Comparison of ENCODE assay signal across 16 cellular contexts in genomic region chr10:128578766-128579165, GRCh38.
DNase-seq lines count a peak whose midpoint lies in the region; ATAC-seq, FAIRE-seq and TF ChIP-seq lines count a peak whose summit lies in the region.
"Had no signal": no experiment of that assay in that cellular context is flagged by ENCODE, and none has a peak within 500 bp of the region (broad histone marks: within the 10 kb centered on the region; RNA-seq: fewer than 3 reads in every experiment).

No MANE protein-coding gene starts in this region.

- H3K9me1 ChIP-seq in K562 (ENCODE audit: control insufficient read depth, insufficient read depth, low read length) = no peaks in the 10 kb centered on the region

- H3K18ac ChIP-seq in mesendoderm (ENCODE audit: low read length) = peak overlapping the region; percentile 95

- no peaks in the 10 kb centered on the region for H3K9me3 ChIP-seq in BE2C
- no peaks in the 10 kb centered on the region for H3K9me3 ChIP-seq in K562 (replicated peaks; ENCODE audit: control insufficient read depth, insufficient read depth, low read depth, low read length)
- H3K9me3 ChIP-seq: BLaER1 treated with 17β-estradiol and CSF1 and Interleukin-3, amounts not matched to agents 10 nM and 100 nM had no signal

- no peaks in the 10 kb centered on the region for H3K27me3 ChIP-seq in BE2C
- no peaks in the 10 kb centered on the region for H3K27me3 ChIP-seq in K562 (ENCODE audit: control insufficient read depth in 2 of 2, insufficient read depth in 2 of 2, low read length in 2 of 2)
- no peaks in the 10 kb centered on the region for H3K27me3 ChIP-seq in mesendoderm (ENCODE audit: insufficient read depth, low read length, poor library complexity)
- H3K27me3 ChIP-seq: BLaER1 treated with 17β-estradiol and CSF1 and Interleukin-3, amounts not matched to agents 10 nM and 100 nM had no signal

- peaks cover 6% of the 10 kb centered on the region for H3K9me3 Mint-ChIP-seq in neural crest cell
- peaks cover 0 to 7% of the 10 kb centered on the region in 2 donors for H3K9me3 Mint-ChIP-seq in activated naive CD4-positive, alpha-beta T cell treated with anti-CD3 and anti-CD28 coated beads, Interleukin-2, amount 50 U/mL, for 72 hours
- H3K9me3 Mint-ChIP-seq: CD8-positive, alpha-beta T cell had no signal

- no TSS peak for BruUV-seq in K562 (replicated peaks; lab: Mats Ljungman, UMichigan)

- no peaks in the 10 kb centered on the region for H3K27me3 Mint-ChIP-seq in neural crest cell (ENCODE audit: low read depth)

- H4K20me1 ChIP-seq in K562 (replicated peaks; ENCODE audit: control insufficient read depth, insufficient read depth, low read length) = no peaks in the 10 kb centered on the region
- H4K20me1 ChIP-seq: BLaER1 treated with 17β-estradiol and CSF1 and Interleukin-3, amounts not matched to agents 10 nM and 100 nM had no signal

- H2BK5ac ChIP-seq in mesendoderm (ENCODE audit: low read length) = peak overlapping the region; percentile 54

- no peak overlapping the region for H2AK5ac ChIP-seq in mesendoderm (ENCODE audit: low read length)

- H3K4me3 ChIP-seq in BE2C (ENCODE audit: low read depth, low read length) (no peak overlapping the region), K562 (no peak overlapping the region), mesendoderm (ENCODE audit: low read length) (no peak overlapping the region)
- H3K4me3 ChIP-seq: BLaER1 treated with 17β-estradiol and CSF1 and Interleukin-3, amounts not matched to agents 10 nM and 100 nM had no signal

- H3K56ac ChIP-seq in mesendoderm (ENCODE audit: low read length) = peak overlapping the region; percentile 29

- peaks cover 20% of the 10 kb centered on the region for H3K4me1 Mint-ChIP-seq in neural crest cell

- H4K8ac ChIP-seq in mesendoderm (ENCODE audit: low read depth, low read length) = peak overlapping the region; percentile 14

- in situ Hi-C loops in K562 (cut with MboI) = loop anchor here (25.0 kb wide), 1 partner anchor 1534 kb away; the partner anchor contains the start of gene C10orf143

- peaks cover 4% of the 10 kb centered on the region for H3K36me3 Mint-ChIP-seq in neural crest cell (ENCODE audit: low read depth)
- no peaks in the 10 kb centered on the region for H3K36me3 Mint-ChIP-seq in activated naive CD4-positive, alpha-beta T cell treated with anti-CD3 and anti-CD28 coated beads, Interleukin-2, amount 50 U/mL, for 72 hours
- H3K36me3 Mint-ChIP-seq: CD8-positive, alpha-beta T cell had no signal

- H4K5ac ChIP-seq in mesendoderm (ENCODE audit: low read length) = no peak overlapping the region

- CTCF ChIA-PET in K562 (lab: Yijun Ruan, JAX; ENCODE audit: low intra/inter-chr PET ratio) = no interaction called here

- H3K4me3 Mint-ChIP-seq in neural crest cell = no peak overlapping the region
- H3K4me3 Mint-ChIP-seq: CD8-positive, alpha-beta T cell; HFFc6 had no signal

- H3K36me3 ChIP-seq in BE2C = no peaks in the 10 kb centered on the region
- no peaks in the 10 kb centered on the region for H3K36me3 ChIP-seq in K562 (ENCODE audit: control insufficient read depth, insufficient read depth, low read length)
- H3K36me3 ChIP-seq in mesendoderm (ENCODE audit: control insufficient read depth, insufficient read depth, low read length) = no peaks in the 10 kb centered on the region
- H3K36me3 ChIP-seq: BLaER1 treated with 17β-estradiol and CSF1 and Interleukin-3, amounts not matched to agents 10 nM and 100 nM had no signal

- TF ChIP-seq CTCF in BE2C (IDR thresholded peaks at IDR 0.05; ENCODE audit: low read depth, low read length) (no peak), K562 (IDR thresholded peaks at IDR 0.05 in 2 of 3, conservative IDR thresholded peaks at IDR 0.05 in 1 of 3; ENCODE audit: insufficient read depth in 2 of 3, low read depth in 1 of 3, low read length in 3 of 3) (no peak), neural crest cell (conservative IDR thresholded peaks at IDR 0.05) (no peak)

- POLR2A ChIA-PET in K562 (lab: Yijun Ruan, JAX) = no interaction called here

- ATAC-seq in K562 = no peak
- ATAC-seq in activated naive CD4-positive, alpha-beta T cell treated with anti-CD3 and anti-CD28 coated beads, Interleukin-2, amount 50 U/mL, for 72 hours = no peak
- ATAC-seq: CD8-positive, alpha-beta T cell; HCT116 had no signal

- H3K79me2 ChIP-seq in K562 (ENCODE audit: control insufficient read depth, insufficient read depth, low read length) = no peaks in the 10 kb centered on the region
- no peaks in the 10 kb centered on the region for H3K79me2 ChIP-seq in mesendoderm (ENCODE audit: control insufficient read depth, insufficient read depth, low read length)

- intact Hi-C loops in K562 (cut with micrococcal nuclease) = loop anchor here (2.0 to 10.0 kb wide), 2 partner anchors 20 to 156 kb away; no protein-coding TSS in a partner anchor

- H3K4me1 ChIP-seq in BE2C = peaks cover 21% of the 10 kb centered on the region
- peaks cover 4 to 28% of the 10 kb centered on the region in 2 experiments; a peak in 4 of 5 replicates for H3K4me1 ChIP-seq in K562 (replicated peaks in 1 of 2; ENCODE audit: control insufficient read depth in 2 of 2, insufficient read depth in 2 of 2, low read length in 2 of 2)
- peaks cover 8% of the 10 kb centered on the region for H3K4me1 ChIP-seq in mesendoderm (ENCODE audit: control insufficient read depth, low read depth, low read length)

- TF ChIP-seq RAD21 in K562 (CRISPR knock-in tag; conservative IDR thresholded peaks at IDR 0.05 in 1 of 2, IDR thresholded peaks at IDR 0.05 in 1 of 2) = no peak

- H3K4me2 ChIP-seq in K562 (ENCODE audit: insufficient read depth, low read length) (no peak overlapping the region), mesendoderm (ENCODE audit: low read length) (no peak overlapping the region)

- 96% methylated on average over 3 of the region's 5 CpGs for WGBS in K562 (ENCODE audit: insufficient coverage, low coverage, missing lambda C conversion rate)
- WGBS in mesendoderm (ENCODE audit: extremely low coverage, insufficient coverage, low lambda C conversion rate) = no CpG with 5 or more reads among the region's 5 CpGs

- DNase-seq in BE2C (peak; percentile 27), K562 (ENCODE audit: extremely low read depth in 1 of 4, low spot score in 3 of 4) (no peak), mesendoderm (no peak), neural crest cell (ENCODE audit: low read depth, low spot score) (no peak), germinal center (ENCODE audit: low spot score) (no peak), HuH-7.5 (ENCODE audit: low spot score) (no peak)
- DNase-seq in activated naive CD4-positive, alpha-beta T cell treated with anti-CD3 and anti-CD28 coated beads, Interleukin-2, amount 50 U/mL, for 72 hours (ENCODE audit: low spot score in 2 of 2) = no peak
- no peak for DNase-seq in activated CD8-positive, alpha-beta memory T cell treated with anti-CD3 and anti-CD28 coated beads, Interleukin-2, amount 50 U/mL, for 48 hours
- DNase-seq: 8988T; Calu3; CD8-positive, alpha-beta T cell; DMS79 treated with DMSO at 0.1 percent for 48 hours; GF-D8; HFFc6 had no signal

- H3K4ac ChIP-seq in mesendoderm (ENCODE audit: low read depth, low read length) = peak overlapping the region; percentile 89

- peak overlapping the region; percentile 82 for H2AFZ ChIP-seq in K562 (ENCODE audit: low read depth, low read length)

- no peak for FAIRE-seq in K562 (lab: Jason Lieb, UNC)

- H2BK120ac ChIP-seq in mesendoderm (ENCODE audit: low read depth, low read length) = peak overlapping the region; percentile 94

- no peaks in the 10 kb centered on the region for H3K79me1 ChIP-seq in mesendoderm (ENCODE audit: low read length)

- TF ChIP-seq POLR2A in K562 (conservative IDR thresholded peaks at IDR 0.05) = no peak

- H3K27ac Mint-ChIP-seq in neural crest cell (ENCODE audit: unreplicated experiment) = peak overlapping the region; percentile 73
- H3K27ac Mint-ChIP-seq in activated naive CD4-positive, alpha-beta T cell treated with anti-CD3 and anti-CD28 coated beads, Interleukin-2, amount 50 U/mL, for 72 hours = no peak overlapping the region
- H3K27ac Mint-ChIP-seq: CD8-positive, alpha-beta T cell; HFFc6 had no signal

- no peak overlapping the region for H3K27ac ChIP-seq in K562 (ENCODE audit: extremely low read depth, low read depth, low read length)
- H3K27ac ChIP-seq in mesendoderm (ENCODE audit: low read depth, low read length) = peak overlapping the region; percentile 4
- H3K27ac ChIP-seq: BLaER1 treated with 17β-estradiol and CSF1 and Interleukin-3, amounts not matched to agents 10 nM and 100 nM had no signal

- H3K9ac ChIP-seq in K562 (ENCODE audit: insufficient read depth in 1 of 2, low read depth in 2 of 2, low read length in 2 of 2) = no peak overlapping the region
- no peak overlapping the region for H3K9ac ChIP-seq in mesendoderm (ENCODE audit: low read length)
- H3K9ac ChIP-seq: BLaER1 treated with 17β-estradiol and CSF1 and Interleukin-3, amounts not matched to agents 10 nM and 100 nM had no signal

- no peak overlapping the region for H3K23ac ChIP-seq in mesendoderm (ENCODE audit: low read length)

- no peak for TF ChIP-seq EP300 in K562 (IDR thresholded peaks at IDR 0.05; ENCODE audit: low read length)

- peak overlapping the region; percentile 38 for H2BK15ac ChIP-seq in mesendoderm (replicated peaks; ENCODE audit: low read depth)

TF ChIP-seq in K562, 482 proteins besides CTCF, POLR2A, EP300 and RAD21 (continues in another document):
- TF ChIP-seq CBX8 (IDR thresholded peaks at IDR 0.05; ENCODE audit: borderline replicate concordance, extremely low read depth, low read depth, low read length, poor library complexity, severe bottlenecking) (no peak), HMGN3 (IDR thresholded peaks at IDR 0.05; ENCODE audit: borderline replicate concordance, extremely low read depth, insufficient read length, low read depth, low read length) (no peak), CHD2 (IDR thresholded peaks at IDR 0.05; ENCODE audit: low read depth, low read length) (no peak), MEF2A (IDR thresholded peaks at IDR 0.05; ENCODE audit: control insufficient read depth, low read depth, low read length) (no peak), TBP (optimal IDR thresholded peaks at IDR 0.05; ENCODE audit: low read depth, low read length) (no peak), EGR1 (conservative IDR thresholded peaks at IDR 0.05) (no peak), IRF1 (CRISPR knock-in tag; IDR thresholded peaks at IDR 0.05; ENCODE audit: borderline replicate concordance) (no peak), SREBF2 (CRISPR knock-in tag; IDR thresholded peaks at IDR 0.05) (no peak), RBFOX2 (IDR thresholded peaks at IDR 0.05; ENCODE audit: low read depth, low read length) (no peak)
